1 cellular context compared by ENCODE assay signal in genomic region chr16:154223-155030, GRCh38.
A peak's percentile ranks its signal among the peaks of the same experiment; 100 is the strongest.
TF ChIP-seq lines count a peak whose summit lies in the region.

No MANE protein-coding gene starts in this region.

TF ChIP-seq in K562, 482 proteins besides CTCF, POLR2A, EP300 and RAD21 (continued from another document and continues in another):
- TF ChIP-seq ZMIZ1 (IDR thresholded peaks at IDR 0.05; ENCODE audit: low read depth in 2 of 2, low read length in 2 of 2) (no peak), TRIM25 (IDR thresholded peaks at IDR 0.05; ENCODE audit: borderline replicate concordance) (no peak), CHD1 (IDR thresholded peaks at IDR 0.05; ENCODE audit: low read length) (no peak), SP2 (IDR thresholded peaks at IDR 0.05; ENCODE audit: extremely low read depth, low read depth, low read length, poor library complexity, severe bottlenecking) (no peak), DPF2 (IDR thresholded peaks at IDR 0.05) (0 out of 2 replicates have a peak, but pooled peaks have one; percentile 19), ZBTB2 (IDR thresholded peaks at IDR 0.05) (peak; percentile 32; the same call in 1 of the 2 replicates), ZFP1 (CRISPR knock-in tag; IDR thresholded peaks at IDR 0.05) (no peak), TBL1XR1 (IDR thresholded peaks at IDR 0.05; ENCODE audit: low read length in 2 of 2) (no peak), ZNF75A (CRISPR knock-in tag; IDR thresholded peaks at IDR 0.05) (no peak), GMEB1 (CRISPR knock-in tag; IDR thresholded peaks at IDR 0.05) (no peak), KDM2B (CRISPR knock-in tag; IDR thresholded peaks at IDR 0.05) (no peak), SMARCC2 (IDR thresholded peaks at IDR 0.05; ENCODE audit: low read depth) (no peak), ZNF41 (CRISPR knock-in tag; conservative IDR thresholded peaks at IDR 0.05) (0 out of 2 replicates have a peak, but pooled peaks have one; percentile 47), ZNF324 (CRISPR knock-in tag; IDR thresholded peaks at IDR 0.05) (no peak), ID3 (CRISPR knock-in tag; IDR thresholded peaks at IDR 0.05) (no peak), ID3 (tag; IDR thresholded peaks at IDR 0.05) (0 out of 2 replicates have a peak, but pooled peaks have one; percentile 22), STAT6 (CRISPR knock-in tag; IDR thresholded peaks at IDR 0.05) (no peak), ILF3 (IDR thresholded peaks at IDR 0.05; ENCODE audit: borderline replicate concordance) (no peak), CTCFL (IDR thresholded peaks at IDR 0.05; ENCODE audit: borderline replicate concordance, insufficient read depth, low read depth, low read length, poor library complexity, severe bottlenecking) (no peak), EWSR1 (IDR thresholded peaks at IDR 0.05; ENCODE audit: borderline replicate concordance, low read depth, partially characterized antibody) (no peak), STAT5A (IDR thresholded peaks at IDR 0.05; ENCODE audit: borderline replicate concordance, low read length) (no peak), ZBED1 (IDR thresholded peaks at IDR 0.05) (no peak), MAFK (IDR thresholded peaks at IDR 0.05; ENCODE audit: low read length) (no peak), PRPF4 (IDR thresholded peaks at IDR 0.05; ENCODE audit: insufficient read depth, low read depth, low read length, poor library complexity, severe bottlenecking) (no peak), LARP7 (IDR thresholded peaks at IDR 0.05) (no peak), CGGBP1 (CRISPR knock-in tag; IDR thresholded peaks at IDR 0.05) (no peak), GTF3C2 (IDR thresholded peaks at IDR 0.05; ENCODE audit: borderline replicate concordance, extremely low read depth, insufficient read length) (no peak), NFYB (IDR thresholded peaks at IDR 0.05; ENCODE audit: extremely low read depth, insufficient read length) (no peak), PHF8 (IDR thresholded peaks at IDR 0.05; ENCODE audit: borderline replicate concordance, low read length) (peak; percentile 40; the same call in 1 of the 2 replicates), TARDBP (IDR thresholded peaks at IDR 0.05) (0 out of 2 replicates have a peak, but pooled peaks have one; percentile 43), ZNF175 (CRISPR knock-in tag; IDR thresholded peaks at IDR 0.05; ENCODE audit: low read depth) (no peak), ETV5 (CRISPR knock-in tag; IDR thresholded peaks at IDR 0.05; ENCODE audit: low read depth) (no peak), ZNF239 (CRISPR knock-in tag; IDR thresholded peaks at IDR 0.05) (no peak), ATF1 (CRISPR knock-in tag; IDR thresholded peaks at IDR 0.05) (no peak), ATF1 (tag; IDR thresholded peaks at IDR 0.05) (peak; percentile 54; the same call in 1 of the 2 replicates), ZNF592 (IDR thresholded peaks at IDR 0.05) (0 out of 2 replicates have a peak, but pooled peaks have one; percentile 22)
